Comparison of ENCODE assay signal across 9 cellular contexts in the genomic region with DNA sequence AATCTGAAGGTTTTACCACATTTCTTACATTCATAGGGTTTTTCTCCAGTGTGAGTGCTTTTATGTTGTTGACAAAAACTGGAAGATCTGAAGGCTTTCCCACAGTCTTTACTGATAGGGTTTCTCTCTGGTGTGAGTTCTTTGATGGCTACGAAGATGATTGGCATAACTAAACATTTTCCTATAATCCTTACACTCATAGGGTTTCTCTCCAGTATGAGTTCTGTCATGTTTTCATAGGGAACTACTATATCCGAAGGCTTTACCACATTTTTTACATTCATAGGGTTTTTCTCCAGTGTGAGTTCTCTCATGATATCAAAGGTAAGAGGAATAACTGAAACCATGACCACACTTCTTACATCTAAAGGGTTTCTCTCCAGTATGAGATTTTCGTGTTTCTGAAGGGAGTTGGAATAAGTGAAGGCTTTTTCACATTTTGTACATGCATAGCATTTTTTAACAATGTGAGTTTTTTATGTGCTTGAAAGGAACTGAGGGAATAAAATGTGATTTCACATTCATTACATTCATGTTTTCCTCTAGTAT.
"Had no signal": no experiment of that assay in that cellular context is flagged by ENCODE, and none has a peak within 500 bp of the region (broad histone marks: within the 10 kb centered on the region; RNA-seq: fewer than 3 reads in every experiment).

No MANE protein-coding gene starts in this region.

- H3K9ac ChIP-seq: GM23248, KMS-11 had no signal

- H3K27ac ChIP-seq: GM23248, KMS-11 had no signal

- H3K4me3 ChIP-seq: GM23248 had no signal

- H3K4me2 ChIP-seq: KMS-11 had no signal

- DNase-seq: GM23248, GOT3, H9, HCEC 1CT, IMR-90, KBM-7 had no signal

- FAIRE-seq: H54, HTR-8/SVneo had no signal

- H2AFZ ChIP-seq: GM23248 had no signal
